26 cellular contexts compared by ENCODE assay signal in the genomic region with DNA sequence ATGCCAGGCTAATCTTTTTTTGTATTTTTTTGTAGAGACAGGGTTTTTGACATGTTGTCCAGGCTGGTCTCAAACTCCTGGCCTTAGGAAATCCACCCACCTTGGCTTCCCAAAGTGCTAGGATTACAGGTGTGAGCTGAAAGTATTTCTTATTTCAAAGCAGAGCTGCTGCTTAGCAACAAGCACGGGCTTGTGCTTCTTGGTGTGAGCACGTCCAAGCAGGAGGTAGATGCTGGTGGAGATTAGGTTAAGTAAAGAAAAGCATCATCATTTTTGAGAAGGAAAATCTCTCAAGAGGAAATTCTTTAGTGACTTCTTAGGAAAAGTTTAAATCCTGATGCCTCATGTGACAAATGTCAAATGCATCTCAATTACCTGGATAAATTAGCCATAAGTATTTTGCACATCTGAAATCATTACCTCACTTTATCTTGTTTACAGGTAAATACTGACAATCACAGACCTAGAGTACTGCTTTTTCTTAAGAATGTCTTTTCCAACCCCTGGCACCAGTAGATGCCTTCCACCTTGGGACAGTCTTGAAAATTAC.
"Had no signal": no experiment of that assay in that cellular context is flagged by ENCODE, and none has a peak within 500 bp of the region (broad histone marks: within the 10 kb centered on the region; RNA-seq: fewer than 3 reads in every experiment).

No MANE protein-coding gene starts in this region.

- DNase-seq: IMR-90; Karpas-422; KG1; MM.1S; NCI-H1092; NCI-H1105 treated with DMSO at 0.1 percent for 48 hours; NCI-H1417 treated with DMSO at 0.1 percent for 48 hours; NCI-H146; NCI-H1694 treated with DMSO at 0.1 percent for 48 hours; NCI-H1930; NCI-H2081; NCI-H2107; NCI-H2171 treated with DMSO at 0.1 percent for 48 hours; NCI-H345; NCI-H446 treated with DMSO at 0.1 percent for 48 hours; NCI-H510A treated with DMSO at 0.1 percent for 48 hours; NCI-H526; NCI-H774; NK-92 treated with Interleukin-12 subunit alpha and Interleukin-12 subunit beta, amount 100 ng/mL, for 24 hours; PC-3; SHP77 had no signal

- ATAC-seq: HepG2, Panc1, PC-3 had no signal

- H3K4me3 ChIP-seq: SJSA1, SK-N-MC had no signal

- H3K27ac ChIP-seq: RWPE1, SJSA1, SK-N-MC had no signal

- FAIRE-seq: HepG2 had no signal

- H3K4me1 ChIP-seq: SJSA1 had no signal

- H3K9me3 ChIP-seq: SJSA1 had no signal

- H3K36me3 ChIP-seq: SJSA1 had no signal
